Comparison of ENCODE assay signal across 1 cellular context in the genomic region with DNA sequence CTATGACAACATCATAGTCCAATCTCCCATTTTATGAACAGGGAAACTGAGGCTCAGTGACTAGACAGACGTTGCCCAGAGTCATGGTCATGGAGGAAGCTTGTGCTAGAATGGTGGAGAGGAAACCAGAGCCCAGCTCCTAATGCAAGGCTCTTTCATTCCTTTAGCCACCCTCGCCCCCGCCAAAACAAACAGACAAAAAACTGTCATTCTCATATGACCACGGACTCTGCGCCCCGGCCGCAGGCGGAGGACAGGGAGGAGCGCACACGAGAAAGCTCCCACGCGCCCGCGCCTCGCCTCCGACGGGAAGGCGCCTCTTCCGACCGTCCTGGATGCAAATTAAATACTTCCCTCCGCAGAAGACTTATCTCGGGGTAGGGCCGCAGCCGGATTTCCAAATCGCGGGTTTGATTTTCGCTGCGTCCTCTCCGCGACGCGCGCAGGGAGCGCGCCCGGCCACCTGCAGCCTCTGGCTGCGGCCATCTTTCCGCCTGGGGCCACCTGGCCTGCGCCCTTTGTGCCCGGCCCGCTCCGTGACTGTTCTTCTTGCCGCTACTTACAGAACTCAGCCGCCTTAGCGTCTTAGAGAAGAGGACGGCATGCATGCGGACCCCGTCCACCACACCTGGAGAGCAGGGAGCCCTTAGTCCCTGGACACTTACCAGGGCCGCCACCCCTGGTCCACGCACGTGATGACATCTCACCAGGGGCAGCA.
TF ChIP-seq lines count a peak whose summit lies in the region.

No MANE protein-coding gene starts in this region.

TF ChIP-seq in K562, 482 proteins besides CTCF, POLR2A, EP300 and RAD21 (continued from another document and continues in another):
- TF ChIP-seq, protein P1, sequence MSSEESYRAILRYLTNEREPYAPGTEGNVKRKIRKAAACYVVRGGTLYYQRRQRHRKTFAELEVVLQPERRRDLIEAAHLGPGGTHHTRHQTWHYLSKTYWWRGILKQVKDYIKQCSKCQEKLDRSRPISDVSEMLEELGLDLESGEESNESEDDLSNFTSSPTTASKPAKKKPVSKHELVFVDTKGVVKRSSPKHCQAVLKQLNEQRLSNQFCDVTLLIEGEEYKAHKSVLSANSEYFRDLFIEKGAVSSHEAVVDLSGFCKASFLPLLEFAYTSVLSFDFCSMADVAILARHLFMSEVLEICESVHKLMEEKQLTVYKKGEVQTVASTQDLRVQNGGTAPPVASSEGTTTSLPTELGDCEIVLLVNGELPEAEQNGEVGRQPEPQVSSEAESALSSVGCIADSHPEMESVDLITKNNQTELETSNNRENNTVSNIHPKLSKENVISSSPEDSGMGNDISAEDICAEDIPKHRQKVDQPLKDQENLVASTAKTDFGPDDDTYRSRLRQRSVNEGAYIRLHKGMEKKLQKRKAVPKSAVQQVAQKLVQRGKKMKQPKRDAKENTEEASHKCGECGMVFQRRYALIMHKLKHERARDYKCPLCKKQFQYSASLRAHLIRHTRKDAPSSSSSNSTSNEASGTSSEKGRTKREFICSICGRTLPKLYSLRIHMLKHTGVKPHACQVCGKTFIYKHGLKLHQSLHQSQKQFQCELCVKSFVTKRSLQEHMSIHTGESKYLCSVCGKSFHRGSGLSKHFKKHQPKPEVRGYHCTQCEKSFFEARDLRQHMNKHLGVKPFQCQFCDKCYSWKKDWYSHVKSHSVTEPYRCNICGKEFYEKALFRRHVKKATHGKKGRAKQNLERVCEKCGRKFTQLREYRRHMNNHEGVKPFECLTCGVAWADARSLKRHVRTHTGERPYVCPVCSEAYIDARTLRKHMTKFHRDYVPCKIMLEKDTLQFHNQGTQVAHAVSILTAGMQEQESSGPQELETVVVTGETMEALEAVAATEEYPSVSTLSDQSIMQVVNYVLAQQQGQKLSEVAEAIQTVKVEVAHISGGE (CRISPR knock-in tag; IDR thresholded peaks at IDR 0.05), result peak in 2 of 3 experiments; percentile 51 to 62; a peak in 3 of 6 replicates
- TF ChIP-seq, protein P2, sequence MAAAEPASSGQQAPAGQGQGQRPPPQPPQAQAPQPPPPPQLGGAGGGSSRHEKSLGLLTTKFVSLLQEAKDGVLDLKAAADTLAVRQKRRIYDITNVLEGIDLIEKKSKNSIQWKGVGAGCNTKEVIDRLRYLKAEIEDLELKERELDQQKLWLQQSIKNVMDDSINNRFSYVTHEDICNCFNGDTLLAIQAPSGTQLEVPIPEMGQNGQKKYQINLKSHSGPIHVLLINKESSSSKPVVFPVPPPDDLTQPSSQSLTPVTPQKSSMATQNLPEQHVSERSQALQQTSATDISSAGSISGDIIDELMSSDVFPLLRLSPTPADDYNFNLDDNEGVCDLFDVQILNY (CRISPR knock-in tag; IDR thresholded peaks at IDR 0.05), result no peak; the same call in 1 of the 2 replicates
- TF ChIP-seq, protein P3, sequence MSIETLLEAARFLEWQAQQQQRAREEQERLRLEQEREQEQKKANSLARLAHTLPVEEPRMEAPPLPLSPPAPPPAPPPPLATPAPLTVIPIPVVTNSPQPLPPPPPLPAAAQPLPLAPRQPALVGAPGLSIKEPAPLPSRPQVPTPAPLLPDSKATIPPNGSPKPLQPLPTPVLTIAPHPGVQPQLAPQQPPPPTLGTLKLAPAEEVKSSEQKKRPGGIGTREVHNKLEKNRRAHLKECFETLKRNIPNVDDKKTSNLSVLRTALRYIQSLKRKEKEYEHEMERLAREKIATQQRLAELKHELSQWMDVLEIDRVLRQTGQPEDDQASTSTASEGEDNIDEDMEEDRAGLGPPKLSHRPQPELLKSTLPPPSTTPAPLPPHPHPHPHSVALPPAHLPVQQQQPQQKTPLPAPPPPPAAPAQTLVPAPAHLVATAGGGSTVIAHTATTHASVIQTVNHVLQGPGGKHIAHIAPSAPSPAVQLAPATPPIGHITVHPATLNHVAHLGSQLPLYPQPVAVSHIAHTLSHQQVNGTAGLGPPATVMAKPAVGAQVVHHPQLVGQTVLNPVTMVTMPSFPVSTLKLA (conservative IDR thresholded peaks at IDR 0.05), result peak; percentile 17 to 59; a peak in 1 of 4 replicates
- TF ChIP-seq, protein P4, sequence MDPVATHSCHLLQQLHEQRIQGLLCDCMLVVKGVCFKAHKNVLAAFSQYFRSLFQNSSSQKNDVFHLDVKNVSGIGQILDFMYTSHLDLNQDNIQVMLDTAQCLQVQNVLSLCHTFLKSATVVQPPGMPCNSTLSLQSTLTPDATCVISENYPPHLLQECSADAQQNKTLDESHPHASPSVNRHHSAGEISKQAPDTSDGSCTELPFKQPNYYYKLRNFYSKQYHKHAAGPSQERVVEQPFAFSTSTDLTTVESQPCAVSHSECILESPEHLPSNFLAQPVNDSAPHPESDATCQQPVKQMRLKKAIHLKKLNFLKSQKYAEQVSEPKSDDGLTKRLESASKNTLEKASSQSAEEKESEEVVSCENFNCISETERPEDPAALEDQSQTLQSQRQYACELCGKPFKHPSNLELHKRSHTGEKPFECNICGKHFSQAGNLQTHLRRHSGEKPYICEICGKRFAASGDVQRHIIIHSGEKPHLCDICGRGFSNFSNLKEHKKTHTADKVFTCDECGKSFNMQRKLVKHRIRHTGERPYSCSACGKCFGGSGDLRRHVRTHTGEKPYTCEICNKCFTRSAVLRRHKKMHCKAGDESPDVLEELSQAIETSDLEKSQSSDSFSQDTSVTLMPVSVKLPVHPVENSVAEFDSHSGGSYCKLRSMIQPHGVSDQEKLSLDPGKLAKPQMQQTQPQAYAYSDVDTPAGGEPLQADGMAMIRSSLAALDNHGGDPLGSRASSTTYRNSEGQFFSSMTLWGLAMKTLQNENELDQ (CRISPR knock-in tag; IDR thresholded peaks at IDR 0.05; ENCODE audit: borderline replicate concordance), result no peak
- TF ChIP-seq KAT7 (CRISPR knock-in tag; IDR thresholded peaks at IDR 0.05; ENCODE audit: borderline replicate concordance), result no peak
- TF ChIP-seq ELF2 (CRISPR knock-in tag; IDR thresholded peaks at IDR 0.05), result no peak
- TF ChIP-seq, protein P5, sequence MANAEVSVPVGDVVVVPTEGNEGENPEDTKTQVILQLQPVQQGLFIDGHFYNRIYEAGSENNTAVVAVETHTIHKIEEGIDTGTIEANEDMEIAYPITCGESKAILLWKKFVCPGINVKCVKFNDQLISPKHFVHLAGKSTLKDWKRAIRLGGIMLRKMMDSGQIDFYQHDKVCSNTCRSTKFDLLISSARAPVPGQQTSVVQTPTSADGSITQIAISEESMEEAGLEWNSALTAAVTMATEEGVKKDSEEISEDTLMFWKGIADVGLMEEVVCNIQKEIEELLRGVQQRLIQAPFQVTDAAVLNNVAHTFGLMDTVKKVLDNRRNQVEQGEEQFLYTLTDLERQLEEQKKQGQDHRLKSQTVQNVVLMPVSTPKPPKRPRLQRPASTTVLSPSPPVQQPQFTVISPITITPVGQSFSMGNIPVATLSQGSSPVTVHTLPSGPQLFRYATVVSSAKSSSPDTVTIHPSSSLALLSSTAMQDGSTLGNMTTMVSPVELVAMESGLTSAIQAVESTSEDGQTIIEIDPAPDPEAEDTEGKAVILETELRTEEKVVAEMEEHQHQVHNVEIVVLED (CRISPR knock-in tag; IDR thresholded peaks at IDR 0.05), result no peak
- TF ChIP-seq, protein P6, sequence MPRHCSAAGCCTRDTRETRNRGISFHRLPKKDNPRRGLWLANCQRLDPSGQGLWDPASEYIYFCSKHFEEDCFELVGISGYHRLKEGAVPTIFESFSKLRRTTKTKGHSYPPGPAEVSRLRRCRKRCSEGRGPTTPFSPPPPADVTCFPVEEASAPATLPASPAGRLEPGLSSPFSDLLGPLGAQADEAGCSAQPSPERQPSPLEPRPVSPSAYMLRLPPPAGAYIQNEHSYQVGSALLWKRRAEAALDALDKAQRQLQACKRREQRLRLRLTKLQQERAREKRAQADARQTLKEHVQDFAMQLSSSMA (CRISPR knock-in tag; IDR thresholded peaks at IDR 0.05), result no peak
- TF ChIP-seq NR2C2 (CRISPR knock-in tag; IDR thresholded peaks at IDR 0.05), result no peak
- 0 out of 2 replicates have a peak, but pooled peaks have one; percentile 10 for TF ChIP-seq NR2C2 (tag; IDR thresholded peaks at IDR 0.05)
- TF ChIP-seq MEF2A (IDR thresholded peaks at IDR 0.05; ENCODE audit: control insufficient read depth, low read depth, low read length), result no peak
- TF ChIP-seq, protein P7, sequence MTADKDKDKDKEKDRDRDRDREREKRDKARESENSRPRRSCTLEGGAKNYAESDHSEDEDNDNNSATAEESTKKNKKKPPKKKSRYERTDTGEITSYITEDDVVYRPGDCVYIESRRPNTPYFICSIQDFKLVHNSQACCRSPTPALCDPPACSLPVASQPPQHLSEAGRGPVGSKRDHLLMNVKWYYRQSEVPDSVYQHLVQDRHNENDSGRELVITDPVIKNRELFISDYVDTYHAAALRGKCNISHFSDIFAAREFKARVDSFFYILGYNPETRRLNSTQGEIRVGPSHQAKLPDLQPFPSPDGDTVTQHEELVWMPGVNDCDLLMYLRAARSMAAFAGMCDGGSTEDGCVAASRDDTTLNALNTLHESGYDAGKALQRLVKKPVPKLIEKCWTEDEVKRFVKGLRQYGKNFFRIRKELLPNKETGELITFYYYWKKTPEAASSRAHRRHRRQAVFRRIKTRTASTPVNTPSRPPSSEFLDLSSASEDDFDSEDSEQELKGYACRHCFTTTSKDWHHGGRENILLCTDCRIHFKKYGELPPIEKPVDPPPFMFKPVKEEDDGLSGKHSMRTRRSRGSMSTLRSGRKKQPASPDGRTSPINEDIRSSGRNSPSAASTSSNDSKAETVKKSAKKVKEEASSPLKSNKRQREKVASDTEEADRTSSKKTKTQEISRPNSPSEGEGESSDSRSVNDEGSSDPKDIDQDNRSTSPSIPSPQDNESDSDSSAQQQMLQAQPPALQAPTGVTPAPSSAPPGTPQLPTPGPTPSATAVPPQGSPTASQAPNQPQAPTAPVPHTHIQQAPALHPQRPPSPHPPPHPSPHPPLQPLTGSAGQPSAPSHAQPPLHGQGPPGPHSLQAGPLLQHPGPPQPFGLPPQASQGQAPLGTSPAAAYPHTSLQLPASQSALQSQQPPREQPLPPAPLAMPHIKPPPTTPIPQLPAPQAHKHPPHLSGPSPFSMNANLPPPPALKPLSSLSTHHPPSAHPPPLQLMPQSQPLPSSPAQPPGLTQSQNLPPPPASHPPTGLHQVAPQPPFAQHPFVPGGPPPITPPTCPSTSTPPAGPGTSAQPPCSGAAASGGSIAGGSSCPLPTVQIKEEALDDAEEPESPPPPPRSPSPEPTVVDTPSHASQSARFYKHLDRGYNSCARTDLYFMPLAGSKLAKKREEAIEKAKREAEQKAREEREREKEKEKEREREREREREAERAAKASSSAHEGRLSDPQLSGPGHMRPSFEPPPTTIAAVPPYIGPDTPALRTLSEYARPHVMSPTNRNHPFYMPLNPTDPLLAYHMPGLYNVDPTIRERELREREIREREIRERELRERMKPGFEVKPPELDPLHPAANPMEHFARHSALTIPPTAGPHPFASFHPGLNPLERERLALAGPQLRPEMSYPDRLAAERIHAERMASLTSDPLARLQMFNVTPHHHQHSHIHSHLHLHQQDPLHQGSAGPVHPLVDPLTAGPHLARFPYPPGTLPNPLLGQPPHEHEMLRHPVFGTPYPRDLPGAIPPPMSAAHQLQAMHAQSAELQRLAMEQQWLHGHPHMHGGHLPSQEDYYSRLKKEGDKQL (CRISPR knock-in tag; IDR thresholded peaks at IDR 0.05; ENCODE audit: borderline replicate concordance), result no peak
- no peak for TF ChIP-seq ZNF77 (CRISPR knock-in tag; IDR thresholded peaks at IDR 0.05)
- TF ChIP-seq, protein P8, sequence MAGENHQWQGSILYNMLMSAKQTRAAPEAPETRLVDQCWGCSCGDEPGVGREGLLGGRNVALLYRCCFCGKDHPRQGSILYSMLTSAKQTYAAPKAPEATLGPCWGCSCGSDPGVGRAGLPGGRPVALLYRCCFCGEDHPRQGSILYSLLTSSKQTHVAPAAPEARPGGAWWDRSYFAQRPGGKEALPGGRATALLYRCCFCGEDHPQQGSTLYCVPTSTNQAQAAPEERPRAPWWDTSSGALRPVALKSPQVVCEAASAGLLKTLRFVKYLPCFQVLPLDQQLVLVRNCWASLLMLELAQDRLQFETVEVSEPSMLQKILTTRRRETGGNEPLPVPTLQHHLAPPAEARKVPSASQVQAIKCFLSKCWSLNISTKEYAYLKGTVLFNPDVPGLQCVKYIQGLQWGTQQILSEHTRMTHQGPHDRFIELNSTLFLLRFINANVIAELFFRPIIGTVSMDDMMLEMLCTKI (IDR thresholded peaks at IDR 0.05; ENCODE audit: partially characterized antibody), result no peak
- peak; percentile 78 for TF ChIP-seq SMARCA5 (IDR thresholded peaks at IDR 0.05)
- TF ChIP-seq, protein P9, sequence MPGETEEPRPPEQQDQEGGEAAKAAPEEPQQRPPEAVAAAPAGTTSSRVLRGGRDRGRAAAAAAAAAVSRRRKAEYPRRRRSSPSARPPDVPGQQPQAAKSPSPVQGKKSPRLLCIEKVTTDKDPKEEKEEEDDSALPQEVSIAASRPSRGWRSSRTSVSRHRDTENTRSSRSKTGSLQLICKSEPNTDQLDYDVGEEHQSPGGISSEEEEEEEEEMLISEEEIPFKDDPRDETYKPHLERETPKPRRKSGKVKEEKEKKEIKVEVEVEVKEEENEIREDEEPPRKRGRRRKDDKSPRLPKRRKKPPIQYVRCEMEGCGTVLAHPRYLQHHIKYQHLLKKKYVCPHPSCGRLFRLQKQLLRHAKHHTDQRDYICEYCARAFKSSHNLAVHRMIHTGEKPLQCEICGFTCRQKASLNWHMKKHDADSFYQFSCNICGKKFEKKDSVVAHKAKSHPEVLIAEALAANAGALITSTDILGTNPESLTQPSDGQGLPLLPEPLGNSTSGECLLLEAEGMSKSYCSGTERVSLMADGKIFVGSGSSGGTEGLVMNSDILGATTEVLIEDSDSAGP (CRISPR knock-in tag; IDR thresholded peaks at IDR 0.05), result peak; percentile 39; the same call in 1 of the 2 replicates
- peak; percentile 87; the same call in 1 of the 2 replicates for TF ChIP-seq CXXC5 (CRISPR knock-in tag; IDR thresholded peaks at IDR 0.05)
- TF ChIP-seq HDAC3 (IDR thresholded peaks at IDR 0.05; ENCODE audit: borderline replicate concordance, partially characterized antibody), result peak; percentile 79
- no peak for TF ChIP-seq GATA2 (CRISPR knock-in tag; IDR thresholded peaks at IDR 0.05)
- TF ChIP-seq GABPA (tag; conservative IDR thresholded peaks at IDR 0.05; ENCODE audit: low read depth), result no peak
- TF ChIP-seq TEAD1 (CRISPR knock-in tag; IDR thresholded peaks at IDR 0.05), result peak in 1 of 2 experiments; percentile 21; a peak in 1 of 4 replicates
- no peak for TF ChIP-seq EHMT2 (IDR thresholded peaks at IDR 0.05)
- TF ChIP-seq NUFIP1 (IDR thresholded peaks at IDR 0.05; ENCODE audit: partially characterized antibody), result no peak
- TF ChIP-seq, protein P10, sequence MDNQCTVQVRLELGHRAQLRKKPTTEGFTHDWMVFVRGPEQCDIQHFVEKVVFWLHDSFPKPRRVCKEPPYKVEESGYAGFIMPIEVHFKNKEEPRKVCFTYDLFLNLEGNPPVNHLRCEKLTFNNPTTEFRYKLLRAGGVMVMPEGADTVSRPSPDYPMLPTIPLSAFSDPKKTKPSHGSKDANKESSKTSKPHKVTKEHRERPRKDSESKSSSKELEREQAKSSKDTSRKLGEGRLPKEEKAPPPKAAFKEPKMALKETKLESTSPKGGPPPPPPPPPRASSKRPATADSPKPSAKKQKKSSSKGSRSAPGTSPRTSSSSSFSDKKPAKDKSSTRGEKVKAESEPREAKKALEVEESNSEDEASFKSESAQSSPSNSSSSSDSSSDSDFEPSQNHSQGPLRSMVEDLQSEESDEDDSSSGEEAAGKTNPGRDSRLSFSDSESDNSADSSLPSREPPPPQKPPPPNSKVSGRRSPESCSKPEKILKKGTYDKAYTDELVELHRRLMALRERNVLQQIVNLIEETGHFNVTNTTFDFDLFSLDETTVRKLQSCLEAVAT (IDR thresholded peaks at IDR 0.05), result 0 out of 4 replicates have a peak, but pooled peaks of 1 of the 2 experiments have one; percentile 37
- TF ChIP-seq NRF1 (conservative IDR thresholded peaks at IDR 0.05 in 1 of 2, IDR thresholded peaks at IDR 0.05 in 1 of 2), result peak; percentile 66 to 70
- no peak for TF ChIP-seq HDGF (IDR thresholded peaks at IDR 0.05)
- TF ChIP-seq ESRRB (CRISPR knock-in tag; IDR thresholded peaks at IDR 0.05; ENCODE audit: borderline replicate concordance), result no peak
- no peak for TF ChIP-seq SLC30A9 (CRISPR knock-in tag; IDR thresholded peaks at IDR 0.05)
- TF ChIP-seq ZNF780A (CRISPR knock-in tag; IDR thresholded peaks at IDR 0.05), result no peak
- peak; percentile 85 for TF ChIP-seq BCOR (IDR thresholded peaks at IDR 0.05)
- TF ChIP-seq KDM4B (IDR thresholded peaks at IDR 0.05; ENCODE audit: borderline replicate concordance in 2 of 2, low read depth in 1 of 2), result no peak
- TF ChIP-seq FUS (optimal IDR thresholded peaks at IDR 0.05; ENCODE audit: low read depth, low read length), result no peak
- no peak for TF ChIP-seq CC2D1A (IDR thresholded peaks at IDR 0.05)
